In the genomic region with DNA sequence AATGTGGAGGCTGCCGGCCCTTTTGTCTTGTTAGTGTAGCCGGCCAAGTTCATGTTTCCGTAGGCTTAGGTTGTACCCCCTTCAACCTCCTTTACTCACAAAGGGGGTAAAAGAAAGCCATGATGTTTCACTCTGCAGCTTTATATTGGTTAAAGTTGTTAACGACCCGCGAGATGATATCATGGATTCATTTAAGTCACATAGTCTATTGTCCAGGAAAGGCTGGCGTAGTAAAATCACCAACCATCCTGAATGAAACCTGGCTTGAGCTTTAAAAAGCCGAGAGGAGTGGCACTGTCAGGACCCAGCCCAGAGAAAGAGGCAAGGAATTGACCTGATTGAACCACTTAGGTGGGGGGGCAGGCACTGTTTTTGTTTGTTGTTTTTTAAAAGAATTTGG, we compare ENCODE assay signal across 8 cellular contexts. TPM values are rescaled to one million over a fixed set of nuclear protein-coding genes. Genes with fewer than 3 reads are reported as not detected.
A peak's percentile ranks its signal among the peaks of the same experiment; 100 is the strongest.
DNase-seq lines count a peak whose midpoint lies in the region; ATAC-seq and TF ChIP-seq lines count a peak whose summit lies in the region.

No MANE protein-coding gene starts in this region.

- POLR2A ChIA-PET in activated CD4-positive, alpha-beta T cell treated with anti-CD3 and anti-CD28 coated beads for 36 hours (lab: Charles Lee), result interaction anchor here (1.3 kb wide), 1 partner anchor 11 kb away, joined by 11 read pairs; no protein-coding TSS in a partner anchor

- no peaks in the 10 kb centered on the region for H3K27me3 ChIP-seq in thoracic aorta (replicated peaks; ENCODE audit: insufficient read depth)

- peaks cover 24% of the 10 kb centered on the region for H3K4me1 Mint-ChIP-seq in activated CD4-positive, alpha-beta T cell treated with anti-CD3 and anti-CD28 coated beads for 36 hours

- peak overlapping the region; percentile 82 to 85 for H3K27ac ChIP-seq in thoracic aorta

- no peak for DNase-seq in activated CD4-positive, alpha-beta T cell treated with anti-CD3 and anti-CD28 coated beads for 36 hours
- no peak for DNase-seq in activated CD4-positive, alpha-beta T cell treated with anti-CD3 and anti-CD28 coated beads for 4 hours
- DNase-seq in astrocyte of the cerebellum (ENCODE audit: low read depth) (no peak), kidney tubule cell (ENCODE audit: low spot score) (peak; percentile 18), thoracic aorta (ENCODE audit: low spot score) (no peak), NCI-H146 (lab: John Stamatoyannopoulos, UW) (no peak), hippocampal formation (lab: John Stamatoyannopoulos, UW) (no peak)

- peaks cover 33% of the 10 kb centered on the region for H3K36me3 Mint-ChIP-seq in activated CD4-positive, alpha-beta T cell treated with anti-CD3 and anti-CD28 coated beads for 36 hours (ENCODE audit: low read depth)

- H3K27me3 Mint-ChIP-seq in activated CD4-positive, alpha-beta T cell treated with anti-CD3 and anti-CD28 coated beads for 36 hours, result no peaks in the 10 kb centered on the region

- peak overlapping the region; percentile 42 for H3K27ac Mint-ChIP-seq in activated CD4-positive, alpha-beta T cell treated with anti-CD3 and anti-CD28 coated beads for 36 hours

- H3K4me1 ChIP-seq in thoracic aorta (ENCODE audit: control insufficient read depth in 1 of 2, low read depth in 2 of 2), result peaks cover 16 to 28% of the 10 kb centered on the region in 2 donors

- no peaks in the 10 kb centered on the region for H3K9me3 ChIP-seq in thoracic aorta

- peak overlapping the region; percentile 80 for H3K4me3 Mint-ChIP-seq in activated CD4-positive, alpha-beta T cell treated with anti-CD3 and anti-CD28 coated beads for 36 hours

- TF ChIP-seq CTCF in astrocyte of the cerebellum (IDR thresholded peaks at IDR 0.05; ENCODE audit: low read depth, low read length, missing control alignments) (no peak), thoracic aorta (IDR thresholded peaks at IDR 0.05) (no peak)

- in situ Hi-C loops in astrocyte of the cerebellum (cut with HindIII; ENCODE audit: low sequenced_read_pairs), result no loop called here

- H3K4me3 ChIP-seq in astrocyte of the cerebellum (ENCODE audit: low read depth, low read length) (peak overlapping the region; percentile 75), thoracic aorta (peak overlapping the region; percentile 83)

- CTCF ChIA-PET in activated CD4-positive, alpha-beta T cell treated with anti-CD3 and anti-CD28 coated beads for 36 hours (lab: Charles Lee), result interaction anchor here (5.3 kb wide), 1 partner anchor 13 kb away, joined by 32 read pairs; no protein-coding TSS in a partner anchor

- no peak for ATAC-seq in activated CD4-positive, alpha-beta T cell treated with anti-CD3 and anti-CD28 coated beads for 36 hours
- no peak for ATAC-seq in thoracic aorta (ENCODE audit: insufficient number of reproducible peaks, low FRiP score, low read depth)
- ATAC-seq in activated CD4-positive, CD25-positive, alpha-beta regulatory T cell treated with anti-CD3 and anti-CD28 coated beads, Interleukin-2, amount 50 U/mL, for 24 hours, result no peak

- no peaks in the 10 kb centered on the region for H3K9me3 Mint-ChIP-seq in activated CD4-positive, alpha-beta T cell treated with anti-CD3 and anti-CD28 coated beads for 36 hours (ENCODE audit: low read depth)

- H3K36me3 ChIP-seq in thoracic aorta, result peaks cover 7% of the 10 kb centered on the region

- intact Hi-C loops in activated CD4-positive, alpha-beta T cell treated with anti-CD3 and anti-CD28 coated beads for 36 hours (cut with DNase I, micrococcal nuclease), result loop anchor here (1.0 to 10.0 kb wide), 14 partner anchors 13 to 1414 kb away; partner anchors contain the start of genes SSH1 (in 2 of the 2), FAM222A (in 1 of the 2), ISCU (in 1 of the 2) and KCTD10 (in 1 of the 2)

RNA-seq across cellular contexts. Expression of gene UNG, which starts 1.3 kb away (rescaled TPM):
- total RNA-seq in activated CD4-positive, alpha-beta T cell treated with anti-CD3 and anti-CD28 coated beads for 36 hours, result 10 to 100 TPM; 69.9 TPM
- 10 to 100 TPM in 1 of 2 donors, 1 to 10 TPM in 1; 9.1 to 11.0 TPM for total RNA-seq in thoracic aorta

RNA-seq across cellular contexts. Expression of gene ALKBH2, which starts 5.4 kb away (rescaled TPM):
- 10 to 100 TPM; 32.1 to 33.3 TPM for total RNA-seq in activated CD4-positive, alpha-beta T cell treated with anti-CD3 and anti-CD28 coated beads for 36 hours
- 10 to 100 TPM; 15.3 to 21.9 TPM for total RNA-seq in thoracic aorta

RNA-seq across cellular contexts. Expression of gene ACACB, which starts 17.7 kb away (rescaled TPM):
- 10 to 100 TPM; 11.5 to 13.3 TPM for total RNA-seq in activated CD4-positive, alpha-beta T cell treated with anti-CD3 and anti-CD28 coated beads for 36 hours
- 10 to 100 TPM; 37.5 to 51.3 TPM for total RNA-seq in thoracic aorta

RNA-seq across cellular contexts. Expression of gene USP30, which starts 46.3 kb away (rescaled TPM):
- 10 to 100 TPM in 1 of 2 experiments, 1 to 10 TPM in 1; 9.2 to 14.5 TPM for total RNA-seq in activated CD4-positive, alpha-beta T cell treated with anti-CD3 and anti-CD28 coated beads for 36 hours
- total RNA-seq in thoracic aorta, result 10 to 100 TPM in 1 of 2 donors, 1 to 10 TPM in 1; 9.5 to 27.5 TPM

Comparison
In these comparisons a context has a peak if more than half of its experiments do, and no peak if none do; other contexts are left out.
1. RNA of gene UNG, which starts 1.3 kb away (total RNA-seq): 69.9 TPM in activated CD4-positive, alpha-beta T cell treated with anti-CD3 and anti-CD28 coated beads for 36 hours; 9.1 to 11.0 TPM in thoracic aorta; every median in the first group is over 4 times any median in the second.